In the genomic region with DNA sequence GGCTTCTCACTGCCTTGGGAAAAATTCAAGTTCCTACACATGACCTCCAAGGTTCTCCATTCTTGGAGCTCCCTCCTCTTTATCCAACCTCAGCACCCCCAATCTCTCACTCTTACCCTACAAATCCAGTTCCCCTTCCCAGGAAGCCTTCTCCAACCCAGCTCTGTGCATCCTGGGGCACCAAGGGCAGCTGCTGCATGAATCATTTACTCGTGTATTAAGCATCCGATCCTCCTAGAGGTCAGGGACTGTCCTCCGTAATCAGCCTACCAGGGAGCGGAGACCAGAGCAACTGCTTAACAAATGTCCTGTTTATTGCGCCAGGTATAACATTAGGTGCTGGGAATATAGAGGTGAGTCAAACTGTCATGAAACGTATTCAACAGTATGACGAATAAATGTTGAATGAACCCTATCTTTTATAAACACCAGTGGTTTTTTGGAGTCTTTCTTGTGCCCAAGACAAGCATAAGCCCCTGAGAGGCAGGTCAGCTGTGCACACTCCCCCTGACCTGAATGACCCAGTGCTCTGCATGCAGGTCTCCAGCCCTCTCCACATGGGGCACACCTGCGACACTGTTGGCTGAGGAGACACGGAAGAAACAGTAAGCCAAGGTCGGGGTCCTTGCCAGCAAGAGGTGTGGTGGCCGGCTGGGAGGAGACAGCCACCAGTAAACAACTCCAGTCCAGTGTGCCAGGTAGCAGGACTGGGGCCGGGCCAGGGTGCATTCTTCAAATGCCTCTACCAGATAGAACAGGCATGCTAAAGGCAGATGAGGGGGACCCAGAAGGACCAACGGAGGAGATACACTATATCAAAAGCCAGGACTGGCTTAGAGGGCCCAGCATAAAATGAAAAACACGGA, we compare ENCODE assay signal across 10 cellular contexts. TPM values are rescaled to one million over a fixed set of nuclear protein-coding genes. Genes with fewer than 3 reads are reported as not detected.
DNase-seq lines count a peak whose midpoint lies in the region; ATAC-seq and TF ChIP-seq lines count a peak whose summit lies in the region.
"Had no signal": no experiment of that assay in that cellular context is flagged by ENCODE, and none has a peak within 500 bp of the region (broad histone marks: within the 10 kb centered on the region; RNA-seq: fewer than 3 reads in every experiment).

No MANE protein-coding gene starts in this region.

- H3K36me3 Mint-ChIP-seq in CD8-positive, alpha-beta T cell: peaks cover 16% of the 10 kb centered on the region
- peaks cover 27% of the 10 kb centered on the region for H3K36me3 Mint-ChIP-seq in nephron (ENCODE audit: low read depth)

- POLR2A ChIA-PET in CD8-positive, alpha-beta T cell (lab: Charles Lee): interaction anchor here (4.1 kb wide), 1 partner anchor 25 kb away, joined by 38 read pairs; a partner anchor contains a TSS
- POLR2A ChIA-PET in RWPE1 (lab: Yijun Ruan, JAX; ENCODE audit: low non-redundant PET): no interaction called here

- peaks cover 93% of the 10 kb centered on the region for H3K4me1 Mint-ChIP-seq in CD8-positive, alpha-beta T cell (ENCODE audit: low read depth)
- H3K4me1 Mint-ChIP-seq in nephron: peaks cover 90% of the 10 kb centered on the region

- H3K27me3 Mint-ChIP-seq in CD8-positive, alpha-beta T cell (ENCODE audit: low read depth): no peaks in the 10 kb centered on the region
- H3K27me3 Mint-ChIP-seq in nephron (ENCODE audit: low read depth): no peaks in the 10 kb centered on the region

- no peak overlapping the region for H3K4me3 ChIP-seq in CD8-positive, alpha-beta T cell (ENCODE audit: low read depth, low read length)
- H3K4me3 ChIP-seq in epithelial cell of esophagus (ENCODE audit: low read length): no peak overlapping the region

- no peaks in the 10 kb centered on the region for H3K9me3 Mint-ChIP-seq in CD8-positive, alpha-beta T cell
- no peaks in the 10 kb centered on the region for H3K9me3 Mint-ChIP-seq in nephron

- no peaks in the 10 kb centered on the region for H3K36me3 ChIP-seq in CD8-positive, alpha-beta T cell (ENCODE audit: insufficient read depth, low read length)

- H3K9me3 ChIP-seq in CD8-positive, alpha-beta T cell (ENCODE audit: low read length): no peaks in the 10 kb centered on the region

- CTCF ChIA-PET in CD8-positive, alpha-beta T cell (lab: Charles Lee): interaction anchor here (0.6 to 2.8 kb wide), 2 partner anchors 9 kb away, joined by 3 to 17 read pairs; no protein-coding TSS in a partner anchor
- CTCF ChIA-PET in RWPE1 (lab: Yijun Ruan, JAX): interaction anchor here (0.6 kb wide), 1 partner anchor 222 kb away, joined by 4 read pairs; no protein-coding TSS in a partner anchor

- peak overlapping the region; percentile 27 for H3K4me3 Mint-ChIP-seq in CD8-positive, alpha-beta T cell
- no peak overlapping the region for H3K4me3 Mint-ChIP-seq in nephron

- TF ChIP-seq CTCF in CD8-positive, alpha-beta T cell (IDR thresholded peaks at IDR 0.05): no peak
- TF ChIP-seq CTCF in RWPE1 (conservative IDR thresholded peaks at IDR 0.05; ENCODE audit: low read depth) (no peak), epithelial cell of esophagus (IDR thresholded peaks at IDR 0.05; ENCODE audit: insufficient read depth, low read depth, low read length, missing control alignments) (no peak), nephron (IDR thresholded peaks at IDR 0.05; ENCODE audit: unreplicated experiment in 3 of 3) (no peak)

- H3K27ac ChIP-seq in CD8-positive, alpha-beta T cell (ENCODE audit: low read depth, low read length): no peak overlapping the region
- peak overlapping the region; percentile 36 for H3K27ac ChIP-seq in RWPE1

- intact Hi-C loops in CD8-positive, alpha-beta T cell (cut with DNase I, micrococcal nuclease): loop anchor here (10.0 kb wide), 2 partner anchors 372 to 1232 kb away; a partner anchor contains a TSS

- DNase-seq in CD8-positive, alpha-beta T cell: no peak
- no peak for DNase-seq in RWPE1 (ENCODE audit: low spot score)
- peak; percentile 23 for DNase-seq in epithelial cell of esophagus (ENCODE audit: low read depth)
- DNase-seq in HuH-7.5 (ENCODE audit: low spot score): no peak
- no peak for DNase-seq in LoVo (ENCODE audit: low spot score)
- DNase-seq in amniotic stem cell (lab: John Stamatoyannopoulos, UW): no peak
- no peak for DNase-seq in mesenteric fat pad (ENCODE audit: low spot score)
- DNase-seq: DMS79, Karpas-422 had no signal

- no peak for ATAC-seq in CD8-positive, alpha-beta T cell

- H3K27me3 ChIP-seq in CD8-positive, alpha-beta T cell (ENCODE audit: insufficient read depth, low read length): no peaks in the 10 kb centered on the region

- peak overlapping the region; percentile 94 for H3K27ac Mint-ChIP-seq in CD8-positive, alpha-beta T cell
- peak overlapping the region in 2 of 3 experiments; percentile 20 to 26 for H3K27ac Mint-ChIP-seq in nephron

- peaks cover 89% of the 10 kb centered on the region for H3K4me1 ChIP-seq in CD8-positive, alpha-beta T cell (ENCODE audit: insufficient read depth, low read length)

RNA-seq across cellular contexts. Expression of a gene that starts 27.6 kb away (rescaled TPM):
- total RNA-seq in CD8-positive, alpha-beta T cell: 10 to 100 TPM; 47.6 to 51.9 TPM
- total RNA-seq in mesenteric fat pad: 92.6 TPM
